ENCODE assay signal across 11 cellular contexts in the genomic region with DNA sequence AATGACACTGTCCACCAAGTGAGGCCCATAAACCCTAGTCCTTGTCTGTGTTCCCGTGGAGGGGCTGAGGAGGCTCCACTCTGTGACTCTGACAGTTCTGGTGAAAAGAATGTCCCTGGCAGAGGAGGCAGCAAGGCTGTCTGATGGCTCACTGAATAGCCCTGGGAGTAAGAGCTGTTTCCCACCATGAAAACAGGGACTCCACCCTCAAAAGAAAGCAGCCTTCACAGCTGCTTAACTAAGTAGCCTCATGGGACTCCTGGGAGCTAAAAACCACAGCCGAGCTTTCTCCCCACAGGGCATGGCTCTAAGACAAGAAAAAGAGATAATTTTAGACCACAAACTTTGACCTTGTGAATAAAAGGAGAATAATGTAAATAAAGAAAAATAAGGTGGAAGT.
DNase-seq lines count a peak whose midpoint lies in the region; ATAC-seq and TF ChIP-seq lines count a peak whose summit lies in the region.
"Had no signal": no experiment of that assay in that cellular context is flagged by ENCODE, and none has a peak within 500 bp of the region (broad histone marks: within the 10 kb centered on the region; RNA-seq: fewer than 3 reads in every experiment).

No MANE protein-coding gene starts in this region.

- H3K9me3 Mint-ChIP-seq in CD4-positive, alpha-beta T cell: peaks cover 2% of the 10 kb centered on the region
- H3K9me3 Mint-ChIP-seq: activated naive CD8-positive, alpha-beta T cell treated with anti-CD3 and anti-CD28 coated beads, Interleukin-2, amount 10 ng/mL, durations not matched to agents 7 days and 5 days had no signal

- TF ChIP-seq POLR2A in body of pancreas (IDR thresholded peaks at IDR 0.05): no peak

- peak overlapping the region; percentile 68 for H3K4me2 ChIP-seq in KMS-11

- peak overlapping the region; percentile 0; the same call in 1 of the 2 replicates for H3K27ac ChIP-seq in ACC112 (ENCODE audit: low read depth, low read length)
- peak overlapping the region; percentile 28; the same call in 1 of the 2 replicates for H3K27ac ChIP-seq in KMS-11
- H3K27ac ChIP-seq in CD4-positive, alpha-beta T cell (ENCODE audit: low read depth, low read length): no peak overlapping the region
- no peak overlapping the region for H3K27ac ChIP-seq in body of pancreas

- H3K36me3 Mint-ChIP-seq in CD4-positive, alpha-beta T cell (ENCODE audit: low read depth): no peaks in the 10 kb centered on the region
- H3K36me3 Mint-ChIP-seq: activated naive CD8-positive, alpha-beta T cell treated with anti-CD3 and anti-CD28 coated beads, Interleukin-2, amount 10 ng/mL, durations not matched to agents 7 days and 5 days had no signal

- intact Hi-C loops in CD4-positive, alpha-beta T cell (cut with DNase I, micrococcal nuclease): no loop called here
- intact Hi-C loops in body of pancreas (cut with DNase I): no loop called here

- peak; percentile 51 for DNase-seq in fibroblast of the conjunctiva (ENCODE audit: low read depth)
- no peak for DNase-seq in NCI-H1092 treated with DMSO at 0.1 percent for 48 hours (lab: John Stamatoyannopoulos, UW)
- no peak for DNase-seq in CD4-positive, alpha-beta T cell
- no peak for DNase-seq in T-helper 1 cell
- DNase-seq in body of pancreas: no peak
- DNase-seq: activated naive CD8-positive, alpha-beta T cell treated with anti-CD3 and anti-CD28 coated beads, Interleukin-2, amount 10 ng/mL, durations not matched to agents 7 days and 5 days; GDM1; NCI-H345 had no signal

- H3K79me2 ChIP-seq in ACC112 (ENCODE audit: control insufficient read depth, insufficient read depth, low read length, unreplicated experiment) (no peaks in the 10 kb centered on the region), KMS-11 (ENCODE audit: insufficient read depth, low read depth) (no peaks in the 10 kb centered on the region)

- H3K4me3 ChIP-seq in ACC112 (ENCODE audit: low read depth, low read length): no peak overlapping the region
- no peak overlapping the region for H3K4me3 ChIP-seq in KMS-11 (IDR thresholded peaks at IDR 0.05; ENCODE audit: insufficient read depth, low read depth, low read length)
- H3K4me3 ChIP-seq in body of pancreas: no peak overlapping the region

- CTCF ChIA-PET in CD4-positive, alpha-beta T cell (lab: Charles Lee): interaction anchor here (1.8 kb wide), 1 partner anchor 13 kb away, joined by 5 read pairs; no protein-coding TSS in a partner anchor

- peaks cover 9% of the 10 kb centered on the region for H3K4me1 ChIP-seq in ACC112 (ENCODE audit: control insufficient read depth, insufficient read depth, low read length, unreplicated experiment)
- peaks cover 87% of the 10 kb centered on the region for H3K4me1 ChIP-seq in KMS-11 (ENCODE audit: low read depth, poor library complexity, severe bottlenecking)
- H3K4me1 ChIP-seq in body of pancreas: peaks cover 7% of the 10 kb centered on the region

- no peak overlapping the region for H3K27ac Mint-ChIP-seq in CD4-positive, alpha-beta T cell
- H3K27ac Mint-ChIP-seq: activated naive CD8-positive, alpha-beta T cell treated with anti-CD3 and anti-CD28 coated beads, Interleukin-2, amount 10 ng/mL, durations not matched to agents 7 days and 5 days had no signal

- H3K27me3 ChIP-seq in ACC112 (ENCODE audit: insufficient read depth, low read length) (no peaks in the 10 kb centered on the region), KMS-11 (ENCODE audit: insufficient read depth, low read depth) (no peaks in the 10 kb centered on the region), body of pancreas (no peaks in the 10 kb centered on the region)
- H3K27me3 ChIP-seq in CD4-positive, alpha-beta T cell (ENCODE audit: control insufficient read depth, insufficient read depth, low read length): no peaks in the 10 kb centered on the region

- POLR2A ChIA-PET in CD4-positive, alpha-beta T cell (lab: Charles Lee): interaction anchor here (1.2 kb wide), 1 partner anchor 10 kb away, joined by 4 read pairs; no protein-coding TSS in a partner anchor

- no peaks in the 10 kb centered on the region for H3K36me3 ChIP-seq in ACC112 (ENCODE audit: insufficient read depth, low read length)
- no peaks in the 10 kb centered on the region for H3K36me3 ChIP-seq in KMS-11 (ENCODE audit: insufficient read depth)
- H3K36me3 ChIP-seq in body of pancreas (replicated peaks in 1 of 2; ENCODE audit: insufficient read depth in 1 of 2, low read depth in 2 of 2): no peaks in the 10 kb centered on the region

- 38 to 53% methylated on average over 2 of the region's 2 CpGs for WGBS in body of pancreas, 2 donors

- H3K27me3 Mint-ChIP-seq in CD4-positive, alpha-beta T cell: no peaks in the 10 kb centered on the region

- H3K9ac ChIP-seq in KMS-11: peak overlapping the region; percentile 9; the same call in 1 of the 2 replicates

- H4K20me1 ChIP-seq in KMS-11 (ENCODE audit: insufficient read depth): no peaks in the 10 kb centered on the region

- peak overlapping the region; percentile 44 for H2AFZ ChIP-seq in ACC112 (ENCODE audit: low read length, unreplicated experiment)
- H2AFZ ChIP-seq in KMS-11 (ENCODE audit: low read depth): peak overlapping the region; percentile 49

- H3K9me3 ChIP-seq in CD4-positive, alpha-beta T cell (ENCODE audit: control insufficient read depth, low read length): no peaks in the 10 kb centered on the region
- no peaks in the 10 kb centered on the region for H3K9me3 ChIP-seq in body of pancreas

- ATAC-seq in GM19035 (IDR thresholded peaks at IDR 0.05; ENCODE audit: unreplicated experiment): peak; percentile 50
- no peak for ATAC-seq in CD4-positive, alpha-beta T cell (ENCODE audit: poor library complexity)
- no peak for ATAC-seq in body of pancreas

- TF ChIP-seq CTCF in KMS-11 (conservative IDR thresholded peaks at IDR 0.05; ENCODE audit: low read depth, low read length): no peak
- TF ChIP-seq CTCF in CD4-positive, alpha-beta T cell (IDR thresholded peaks at IDR 0.05): no peak
- no peak for TF ChIP-seq CTCF in body of pancreas (IDR thresholded peaks at IDR 0.05)

- H3K4me1 Mint-ChIP-seq in CD4-positive, alpha-beta T cell (ENCODE audit: low read depth): peaks cover 29% of the 10 kb centered on the region

- no peak overlapping the region for H3K4me3 Mint-ChIP-seq in CD4-positive, alpha-beta T cell
- H3K4me3 Mint-ChIP-seq: activated naive CD8-positive, alpha-beta T cell treated with anti-CD3 and anti-CD28 coated beads, Interleukin-2, amount 10 ng/mL, durations not matched to agents 7 days and 5 days had no signal

Comparison
In these comparisons a context has a peak if more than half of its experiments do, and no peak if none do; other contexts are left out.
1. H3K27ac ChIP-seq: peak in ACC112 (single experiment) and KMS-11 (single experiment); none in CD4-positive, alpha-beta T cell (single experiment) and body of pancreas (0 of 4).